In genomic region chr6:4382362-4382853, GRCh38 we compare ENCODE assay signal across 1 cellular context.
TF ChIP-seq lines count a peak whose summit lies in the region.

No MANE protein-coding gene starts in this region.

TF ChIP-seq in K562, 482 proteins besides CTCF, POLR2A, EP300 and RAD21 (continued from another document):
- TF ChIP-seq ATF3 (IDR thresholded peaks at IDR 0.05) (peak; percentile 93), ATF3 (CRISPR knock-in tag; conservative IDR thresholded peaks at IDR 0.05) (no peak), HCFC1 (IDR thresholded peaks at IDR 0.05; ENCODE audit: low read depth, low read length) (no peak), SLC30A9 (CRISPR knock-in tag; IDR thresholded peaks at IDR 0.05) (no peak), EZH2 (IDR thresholded peaks at IDR 0.05; ENCODE audit: borderline replicate concordance, low read depth, low read length) (no peak), POLR2H (tag; IDR thresholded peaks at IDR 0.05; ENCODE audit: low read depth) (peak; percentile 87; the same call in 1 of the 2 replicates), FOXJ2 (tag; IDR thresholded peaks at IDR 0.05) (0 out of 2 replicates have a peak, but pooled peaks have one; percentile 35), CEBPB (tag; IDR thresholded peaks at IDR 0.05) (peak; percentile 57), L3MBTL2 (IDR thresholded peaks at IDR 0.05) (peak; percentile 51; the same call in 1 of the 2 replicates), RBBP5 (IDR thresholded peaks at IDR 0.05; ENCODE audit: borderline replicate concordance, insufficient read depth, low read length, poor library complexity, severe bottlenecking) (no peak), RBM15 (IDR thresholded peaks at IDR 0.05; ENCODE audit: insufficient read depth, low read length) (no peak), SNRNP70 (optimal IDR thresholded peaks at IDR 0.05; ENCODE audit: low read depth, low read length) (no peak), ZNF41 (CRISPR knock-in tag; conservative IDR thresholded peaks at IDR 0.05) (0 out of 2 replicates have a peak, but pooled peaks have one; percentile 45), REST (CRISPR knock-in tag; IDR thresholded peaks at IDR 0.05; ENCODE audit: low read depth) (no peak; the same call in 1 of the 2 replicates), PHF8 (IDR thresholded peaks at IDR 0.05; ENCODE audit: borderline replicate concordance, low read length) (no peak), LCOR (CRISPR knock-in tag; IDR thresholded peaks at IDR 0.05) (no peak), NR4A1 (CRISPR knock-in tag; IDR thresholded peaks at IDR 0.05) (no peak), NR4A1 (tag; IDR thresholded peaks at IDR 0.05) (peak; percentile 31; the same call in 1 of the 2 replicates), NONO (IDR thresholded peaks at IDR 0.05; ENCODE audit: low read depth in 2 of 2, low read length in 1 of 2) (no peak)
- TF ChIP-seq, protein P1, sequence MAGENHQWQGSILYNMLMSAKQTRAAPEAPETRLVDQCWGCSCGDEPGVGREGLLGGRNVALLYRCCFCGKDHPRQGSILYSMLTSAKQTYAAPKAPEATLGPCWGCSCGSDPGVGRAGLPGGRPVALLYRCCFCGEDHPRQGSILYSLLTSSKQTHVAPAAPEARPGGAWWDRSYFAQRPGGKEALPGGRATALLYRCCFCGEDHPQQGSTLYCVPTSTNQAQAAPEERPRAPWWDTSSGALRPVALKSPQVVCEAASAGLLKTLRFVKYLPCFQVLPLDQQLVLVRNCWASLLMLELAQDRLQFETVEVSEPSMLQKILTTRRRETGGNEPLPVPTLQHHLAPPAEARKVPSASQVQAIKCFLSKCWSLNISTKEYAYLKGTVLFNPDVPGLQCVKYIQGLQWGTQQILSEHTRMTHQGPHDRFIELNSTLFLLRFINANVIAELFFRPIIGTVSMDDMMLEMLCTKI (IDR thresholded peaks at IDR 0.05; ENCODE audit: partially characterized antibody) = no peak
- TF ChIP-seq, protein P2, sequence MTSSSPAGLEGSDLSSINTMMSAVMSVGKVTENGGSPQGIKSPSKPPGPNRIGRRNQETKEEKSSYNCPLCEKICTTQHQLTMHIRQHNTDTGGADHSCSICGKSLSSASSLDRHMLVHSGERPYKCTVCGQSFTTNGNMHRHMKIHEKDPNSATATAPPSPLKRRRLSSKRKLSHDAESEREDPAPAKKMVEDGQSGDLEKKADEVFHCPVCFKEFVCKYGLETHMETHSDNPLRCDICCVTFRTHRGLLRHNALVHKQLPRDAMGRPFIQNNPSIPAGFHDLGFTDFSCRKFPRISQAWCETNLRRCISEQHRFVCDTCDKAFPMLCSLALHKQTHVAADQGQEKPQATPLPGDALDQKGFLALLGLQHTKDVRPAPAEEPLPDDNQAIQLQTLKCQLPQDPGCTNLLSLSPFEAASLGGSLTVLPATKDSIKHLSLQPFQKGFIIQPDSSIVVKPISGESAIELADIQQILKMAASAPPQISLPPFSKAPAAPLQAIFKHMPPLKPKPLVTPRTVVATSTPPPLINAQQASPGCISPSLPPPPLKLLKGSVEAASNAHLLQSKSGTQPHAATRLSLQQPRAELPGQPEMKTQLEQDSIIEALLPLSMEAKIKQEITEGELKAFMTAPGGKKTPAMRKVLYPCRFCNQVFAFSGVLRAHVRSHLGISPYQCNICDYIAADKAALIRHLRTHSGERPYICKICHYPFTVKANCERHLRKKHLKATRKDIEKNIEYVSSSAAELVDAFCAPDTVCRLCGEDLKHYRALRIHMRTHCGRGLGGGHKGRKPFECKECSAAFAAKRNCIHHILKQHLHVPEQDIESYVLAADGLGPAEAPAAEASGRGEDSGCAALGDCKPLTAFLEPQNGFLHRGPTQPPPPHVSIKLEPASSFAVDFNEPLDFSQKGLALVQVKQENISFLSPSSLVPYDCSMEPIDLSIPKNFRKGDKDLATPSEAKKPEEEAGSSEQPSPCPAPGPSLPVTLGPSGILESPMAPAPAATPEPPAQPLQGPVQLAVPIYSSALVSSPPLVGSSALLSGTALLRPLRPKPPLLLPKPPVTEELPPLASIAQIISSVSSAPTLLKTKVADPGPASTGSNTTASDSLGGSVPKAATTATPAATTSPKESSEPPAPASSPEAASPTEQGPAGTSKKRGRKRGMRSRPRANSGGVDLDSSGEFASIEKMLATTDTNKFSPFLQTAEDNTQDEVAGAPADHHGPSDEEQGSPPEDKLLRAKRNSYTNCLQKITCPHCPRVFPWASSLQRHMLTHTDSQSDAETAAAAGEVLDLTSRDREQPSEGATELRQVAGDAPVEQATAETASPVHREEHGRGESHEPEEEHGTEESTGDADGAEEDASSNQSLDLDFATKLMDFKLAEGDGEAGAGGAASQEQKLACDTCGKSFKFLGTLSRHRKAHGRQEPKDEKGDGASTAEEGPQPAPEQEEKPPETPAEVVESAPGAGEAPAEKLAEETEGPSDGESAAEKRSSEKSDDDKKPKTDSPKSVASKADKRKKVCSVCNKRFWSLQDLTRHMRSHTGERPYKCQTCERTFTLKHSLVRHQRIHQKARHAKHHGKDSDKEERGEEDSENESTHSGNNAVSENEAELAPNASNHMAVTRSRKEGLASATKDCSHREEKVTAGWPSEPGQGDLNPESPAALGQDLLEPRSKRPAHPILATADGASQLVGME (CRISPR knock-in tag; IDR thresholded peaks at IDR 0.05) = 0 out of 2 replicates have a peak, but pooled peaks have one; percentile 2
TF ChIP-seq in K562: peak in this region for 56.
